Comparison of ENCODE assay signal across 18 cellular contexts in genomic region chr7:150629347-150629746, GRCh38. TPM values are rescaled to one million over a fixed set of nuclear protein-coding genes. Genes with fewer than 3 reads are reported as not detected.
A peak's percentile ranks its signal among the peaks of the same experiment; 100 is the strongest.
DNase-seq lines count a peak whose midpoint lies in the region; ATAC-seq and TF ChIP-seq lines count a peak whose summit lies in the region.
"Had no signal": no experiment of that assay in that cellular context is flagged by ENCODE, and none has a peak within 500 bp of the region (broad histone marks: within the 10 kb centered on the region; RNA-seq: fewer than 3 reads in every experiment).

No MANE protein-coding gene starts in this region.

- POLR2A ChIA-PET in PC-3 (lab: Charles Lee; ENCODE audit: unreplicated experiment): no interaction called here

- TF ChIP-seq CTCF in DND-41 (IDR thresholded peaks at IDR 0.05; ENCODE audit: borderline replicate concordance, extremely low read depth, low read length, poor library complexity, severe bottlenecking): no peak
- TF ChIP-seq CTCF in gastrocnemius medialis (IDR thresholded peaks at IDR 0.05 in 4 of 5, conservative IDR thresholded peaks at IDR 0.05 in 1 of 5): no peak
- no peak for TF ChIP-seq CTCF in PC-3 (conservative IDR thresholded peaks at IDR 0.05; ENCODE audit: low read depth, low read length)

- peak overlapping the region; percentile 94 for H3K4me3 Mint-ChIP-seq in activated T-helper 1 cell treated with anti-CD3 and anti-CD28 coated beads, Interleukin-12 subunit alpha, Interleukin-12 subunit beta, Interleukin-2, Interleukin-4 antibody, amounts not matched to agents 30 ng/mL and 10 ng/mL and 1 ng/mL, durations not matched to agents 14 hours and 24 hours and 36 hours
- H3K4me3 Mint-ChIP-seq: activated B cell treated with CpG ODN at 0.5 μM for 24 hours; dendritic cell treated with granulocyte-macrophage colony-stimulating factor and Interleukin-4, amounts not matched to agents 40 ng/mL and 50 ng/mL, for 4 days; memory B cell had no signal

- no TSS peak for BruUV-seq in PC-3 (replicated peaks; lab: Mats Ljungman, UMichigan)

- H3K79me2 ChIP-seq in DND-41 (ENCODE audit: insufficient read depth, low read length) (peaks cover 78% of the 10 kb centered on the region), PC-3 (ENCODE audit: low read length) (no peaks in the 10 kb centered on the region)

- no peak overlapping the region for H3K27ac Mint-ChIP-seq in activated T-helper 1 cell treated with anti-CD3 and anti-CD28 coated beads, Interleukin-12 subunit alpha, Interleukin-12 subunit beta, Interleukin-2, Interleukin-4 antibody, amounts not matched to agents 30 ng/mL and 10 ng/mL and 1 ng/mL, durations not matched to agents 14 hours and 24 hours and 36 hours
- H3K27ac Mint-ChIP-seq: activated B cell treated with CpG ODN at 0.5 μM for 24 hours; dendritic cell treated with granulocyte-macrophage colony-stimulating factor and Interleukin-4, amounts not matched to agents 40 ng/mL and 50 ng/mL, for 4 days; memory B cell had no signal

- H3K27me3 Mint-ChIP-seq in activated T-helper 1 cell treated with anti-CD3 and anti-CD28 coated beads, Interleukin-12 subunit alpha, Interleukin-12 subunit beta, Interleukin-2, Interleukin-4 antibody, amounts not matched to agents 30 ng/mL and 10 ng/mL and 1 ng/mL, durations not matched to agents 14 hours and 24 hours and 36 hours (ENCODE audit: insufficient read depth): no peaks in the 10 kb centered on the region
- H3K27me3 Mint-ChIP-seq: activated B cell treated with CpG ODN at 0.5 μM for 24 hours; dendritic cell treated with granulocyte-macrophage colony-stimulating factor and Interleukin-4, amounts not matched to agents 40 ng/mL and 50 ng/mL, for 4 days had no signal

- H3K9me3 ChIP-seq in DND-41 (ENCODE audit: insufficient read depth, low read length, severe bottlenecking) (no peaks in the 10 kb centered on the region), gastrocnemius medialis (no peaks in the 10 kb centered on the region), PC-3 (ENCODE audit: low read length) (no peaks in the 10 kb centered on the region)

- intact Hi-C loops in activated T-helper 1 cell treated with anti-CD3 and anti-CD28 coated beads, Interleukin-12 subunit alpha, Interleukin-12 subunit beta, Interleukin-2, Interleukin-4 antibody, amounts not matched to agents 30 ng/mL and 10 ng/mL and 1 ng/mL, durations not matched to agents 14 hours and 24 hours and 36 hours (cut with micrococcal nuclease): no loop called here
- intact Hi-C loops in left cardiac atrium (cut with DNase I) (loop anchor here in 1 of 2 donors (2.0 to 5.0 kb wide), 3 partner anchors 42 to 179 kb away; partner anchors contain the start of gene GIMAP8), gastrocnemius medialis (cut with DNase I; ENCODE audit: low total_unique reads) (no loop called here), PC-3 (cut with micrococcal nuclease) (no loop called here)

- H3K36me3 ChIP-seq in DND-41 (ENCODE audit: insufficient read depth, low read length) (peaks cover 70% of the 10 kb centered on the region), gastrocnemius medialis (peaks cover 0 to 4% of the 10 kb centered on the region in 2 donors), PC-3 (ENCODE audit: low read depth, low read length) (no peaks in the 10 kb centered on the region)

- no peaks in the 10 kb centered on the region for H3K9me2 ChIP-seq in PC-3 (replicated peaks; ENCODE audit: low read length)

- CTCF ChIA-PET in PC-3 (lab: Charles Lee): no interaction called here

- peaks cover 82% of the 10 kb centered on the region for H3K4me1 Mint-ChIP-seq in activated T-helper 1 cell treated with anti-CD3 and anti-CD28 coated beads, Interleukin-12 subunit alpha, Interleukin-12 subunit beta, Interleukin-2, Interleukin-4 antibody, amounts not matched to agents 30 ng/mL and 10 ng/mL and 1 ng/mL, durations not matched to agents 14 hours and 24 hours and 36 hours (ENCODE audit: low read depth)

- H2AFZ ChIP-seq in DND-41 (ENCODE audit: low read depth, low read length) (no peak overlapping the region), PC-3 (ENCODE audit: low read length) (no peak overlapping the region)
- H2AFZ ChIP-seq: PC-9 had no signal

- H3K4me1 ChIP-seq in DND-41 (ENCODE audit: insufficient read depth, low read length) (peaks cover 77% of the 10 kb centered on the region), gastrocnemius medialis (peaks cover 0 to 6% of the 10 kb centered on the region in 2 donors), PC-3 (ENCODE audit: insufficient read depth, low read length) (no peaks in the 10 kb centered on the region)

- peak; percentile 39 to 74 for TF ChIP-seq POLR2A in gastrocnemius medialis (IDR thresholded peaks at IDR 0.05)

- H3K4me3 ChIP-seq in DND-41 (ENCODE audit: low read depth in 1 of 2, low read length in 2 of 2): peak overlapping the region in 1 of 2 experiments; percentile 35; a peak in 2 of 4 replicates
- H3K4me3 ChIP-seq in gastrocnemius medialis: no peak overlapping the region
- H3K4me3 ChIP-seq in PC-3 (ENCODE audit: low read length): no peak overlapping the region
- H3K4me3 ChIP-seq: PC-9 had no signal

- no peak for ATAC-seq in DND-41 (ENCODE audit: insufficient read depth, low read depth)
- ATAC-seq in left cardiac atrium: peak; percentile 82 to 93
- peak; percentile 45 to 59 for ATAC-seq in gastrocnemius medialis
- no peak for ATAC-seq in PC-3

- H4K20me1 ChIP-seq in DND-41 (ENCODE audit: insufficient read depth, low read length): peaks cover 6% of the 10 kb centered on the region; the same call in 1 of the 2 replicates
- H4K20me1 ChIP-seq in PC-3 (ENCODE audit: low read length): no peaks in the 10 kb centered on the region

- H3K27ac ChIP-seq in DND-41 (ENCODE audit: low read length): peak overlapping the region; percentile 95
- H3K27ac ChIP-seq in gastrocnemius medialis: peak overlapping the region; percentile 66 to 81 (median 74)
- H3K27ac ChIP-seq in PC-3 (ENCODE audit: low read length): no peak overlapping the region
- H3K27ac ChIP-seq: PC-9 had no signal

- H3K36me3 Mint-ChIP-seq in activated T-helper 1 cell treated with anti-CD3 and anti-CD28 coated beads, Interleukin-12 subunit alpha, Interleukin-12 subunit beta, Interleukin-2, Interleukin-4 antibody, amounts not matched to agents 30 ng/mL and 10 ng/mL and 1 ng/mL, durations not matched to agents 14 hours and 24 hours and 36 hours (ENCODE audit: low read depth): peaks cover 67% of the 10 kb centered on the region
- H3K36me3 Mint-ChIP-seq: memory B cell had no signal

- H3K9ac ChIP-seq in DND-41 (ENCODE audit: low read depth, low read length): 0 out of 2 replicates have a peak overlapping the region, but pooled peaks have one; percentile 72
- no peak overlapping the region for H3K9ac ChIP-seq in PC-3 (ENCODE audit: low read length)

- in situ Hi-C loops in gastrocnemius medialis (cut with MboI; ENCODE audit: low sequenced_read_pairs in 4 of 4): no loop called here

- H3K4me2 ChIP-seq in DND-41 (ENCODE audit: insufficient read depth, low read length) (peak overlapping the region; percentile 79), PC-3 (ENCODE audit: low read length) (no peak overlapping the region)
- H3K4me2 ChIP-seq: PC-9 had no signal

- no peaks in the 10 kb centered on the region for H3K9me3 Mint-ChIP-seq in activated T-helper 1 cell treated with anti-CD3 and anti-CD28 coated beads, Interleukin-12 subunit alpha, Interleukin-12 subunit beta, Interleukin-2, Interleukin-4 antibody, amounts not matched to agents 30 ng/mL and 10 ng/mL and 1 ng/mL, durations not matched to agents 14 hours and 24 hours and 36 hours
- H3K9me3 Mint-ChIP-seq: activated B cell treated with CpG ODN at 0.5 μM for 24 hours; dendritic cell treated with granulocyte-macrophage colony-stimulating factor and Interleukin-4, amounts not matched to agents 40 ng/mL and 50 ng/mL, for 4 days; memory B cell had no signal

- DNase-seq in DND-41 (no peak), left cardiac atrium (peak; percentile 74), gastrocnemius medialis (no peak), PC-3 (no peak), SK-N-DZ (ENCODE audit: low spot score) (no peak), C1 segment of cervical spinal cord (lab: John Stamatoyannopoulos, UW) (no peak)
- no peak for DNase-seq in activated T-helper 1 cell treated with anti-CD3 and anti-CD28 coated beads, Interleukin-12 subunit alpha, Interleukin-12 subunit beta, Interleukin-2, Interleukin-4 antibody, amounts not matched to agents 30 ng/mL and 10 ng/mL and 1 ng/mL, durations not matched to agents 14 hours and 24 hours and 36 hours (ENCODE audit: low spot score)
- DNase-seq: activated B cell treated with CpG ODN at 0.5 μM for 24 hours, activated T-cell treated with anti-CD3 and anti-CD28 coated beads for 4 hours, DMS79 treated with DMSO at 0.1 percent for 48 hours, NCI-H2029, NCI-H526, PC-9, SW 1271 had no signal

- no peaks in the 10 kb centered on the region for H3F3A ChIP-seq in PC-3 (ENCODE audit: low read length, unreplicated experiment)

- H3K27me3 ChIP-seq in DND-41 (ENCODE audit: insufficient read depth, low read length, poor library complexity): no peaks in the 10 kb centered on the region
- H3K27me3 ChIP-seq in gastrocnemius medialis: no peaks in the 10 kb centered on the region
- peaks cover 22% of the 10 kb centered on the region; the same call in 1 of the 2 replicates for H3K27me3 ChIP-seq in PC-3 (ENCODE audit: low read length)

RNA-seq across cellular contexts. Expression of gene GIMAP6, which starts 2.8 kb away (rescaled TPM):
- 38.7 and 41.3 TPM in 2 replicates for total RNA-seq in activated T-helper 1 cell treated with anti-CD3 and anti-CD28 coated beads, Interleukin-12 subunit alpha, Interleukin-12 subunit beta, Interleukin-2, Interleukin-4 antibody, amounts not matched to agents 30 ng/mL and 10 ng/mL and 1 ng/mL, durations not matched to agents 14 hours and 24 hours and 36 hours
- total RNA-seq in left cardiac atrium (10 to 100 TPM; 35.4 to 36.8 TPM), gastrocnemius medialis (10 to 100 TPM in 3 of 4 donors, 1 to 10 TPM in 1; 8.5 to 27.8 (median 12.4) TPM), PC-3 (2014; rRNA removed) (1.2 TPM in 1 of 2 replicates, not detected in the other)
- polyA plus RNA-seq in SK-N-DZ (2014; cell fraction: cytosol; rRNA removed): not detected in 2 replicates
- polyA plus RNA-seq in SK-N-DZ (2014; cell fraction: nucleus; rRNA removed): not detected in 2 replicates
- total RNA-seq: astrocyte, PC-9 had no signal
- polyA plus RNA-seq: BJ had no signal

RNA-seq across cellular contexts. Expression of gene GIMAP2, which starts 56.2 kb away (rescaled TPM):
- total RNA-seq in activated T-helper 1 cell treated with anti-CD3 and anti-CD28 coated beads, Interleukin-12 subunit alpha, Interleukin-12 subunit beta, Interleukin-2, Interleukin-4 antibody, amounts not matched to agents 30 ng/mL and 10 ng/mL and 1 ng/mL, durations not matched to agents 14 hours and 24 hours and 36 hours: 24.7 and 29.7 TPM in 2 replicates
- total RNA-seq in left cardiac atrium (1 to 10 TPM; 7.0 to 9.2 TPM), gastrocnemius medialis (1 to 10 TPM; 2.2 to 6.7 (median 3.2) TPM), PC-3 (2014; rRNA removed) (not detected in 2 replicates)
- polyA plus RNA-seq in SK-N-DZ (2014; cell fraction: cytosol; rRNA removed): not detected in 2 replicates
- polyA plus RNA-seq in SK-N-DZ (2014; cell fraction: nucleus; rRNA removed): not detected in 2 replicates
- total RNA-seq: astrocyte had no signal

Comparison
In these comparisons a context has a peak if more than half of its experiments do, and no peak if none do; other contexts are left out.
1. ATAC-seq: peak in left cardiac atrium (2 of 2) and gastrocnemius medialis (2 of 2); none in DND-41 (single experiment) and PC-3 (single experiment).